ENCODE assay signal across 27 cellular contexts in genomic region chr6:46757206-46757564, GRCh38. TPM values are rescaled to one million over a fixed set of nuclear protein-coding genes. Genes with fewer than 3 reads are reported as not detected.
DNase-seq lines count a peak whose midpoint lies in the region; ATAC-seq and TF ChIP-seq lines count a peak whose summit lies in the region.
"Had no signal": no experiment of that assay in that cellular context is flagged by ENCODE, and none has a peak within 500 bp of the region (broad histone marks: within the 10 kb centered on the region; RNA-seq: fewer than 3 reads in every experiment).

No MANE protein-coding gene starts in this region.

- H3K27ac Mint-ChIP-seq in stimulated activated effector memory CD8-positive, alpha-beta T cell treated with anti-CD3 and anti-CD28 coated beads, Interleukin-12 subunit alpha, Interleukin-12 subunit beta, amount 100 ng/mL, for 72 hours: no peak overlapping the region
- H3K27ac Mint-ChIP-seq: activated naive CD4-positive, alpha-beta T cell treated with anti-CD3 and anti-CD28 coated beads, Interleukin-2, amount 10 ng/mL, durations not matched to agents 7 days and 5 days; activated T-helper 1 cell treated with anti-CD3 and anti-CD28 coated beads, Interleukin-12 subunit alpha, Interleukin-12 subunit beta, Interleukin-2, Interleukin-4 antibody, amounts not matched to agents 30 ng/mL and 10 ng/mL and 1 ng/mL, durations not matched to agents 14 hours and 24 hours and 36 hours; CD4-positive, CD25-positive, alpha-beta regulatory T cell; type B pancreatic cell had no signal

- H3K4me3 ChIP-seq in epithelial cell of esophagus (ENCODE audit: low read length): no peak overlapping the region
- H3K4me3 ChIP-seq: GM12878, lung, PC-9 had no signal

- no peak overlapping the region for H3K4me3 Mint-ChIP-seq in stimulated activated effector memory CD8-positive, alpha-beta T cell treated with anti-CD3 and anti-CD28 coated beads, Interleukin-12 subunit alpha, Interleukin-12 subunit beta, amount 100 ng/mL, for 72 hours
- H3K4me3 Mint-ChIP-seq: activated naive CD4-positive, alpha-beta T cell treated with anti-CD3 and anti-CD28 coated beads, Interleukin-2, amount 10 ng/mL, durations not matched to agents 7 days and 5 days; activated T-helper 1 cell treated with anti-CD3 and anti-CD28 coated beads, Interleukin-12 subunit alpha, Interleukin-12 subunit beta, Interleukin-2, Interleukin-4 antibody, amounts not matched to agents 30 ng/mL and 10 ng/mL and 1 ng/mL, durations not matched to agents 14 hours and 24 hours and 36 hours; CD4-positive, CD25-positive, alpha-beta regulatory T cell; type B pancreatic cell had no signal

- H3K9me3 Mint-ChIP-seq in stimulated activated effector memory CD8-positive, alpha-beta T cell treated with anti-CD3 and anti-CD28 coated beads, Interleukin-12 subunit alpha, Interleukin-12 subunit beta, amount 100 ng/mL, for 72 hours: no peaks in the 10 kb centered on the region
- H3K9me3 Mint-ChIP-seq: activated naive CD4-positive, alpha-beta T cell treated with anti-CD3 and anti-CD28 coated beads, Interleukin-2, amount 10 ng/mL, durations not matched to agents 7 days and 5 days; activated T-helper 1 cell treated with anti-CD3 and anti-CD28 coated beads, Interleukin-12 subunit alpha, Interleukin-12 subunit beta, Interleukin-2, Interleukin-4 antibody, amounts not matched to agents 30 ng/mL and 10 ng/mL and 1 ng/mL, durations not matched to agents 14 hours and 24 hours and 36 hours; CD4-positive, CD25-positive, alpha-beta regulatory T cell; type B pancreatic cell had no signal

- no peaks in the 10 kb centered on the region for H3K4me1 Mint-ChIP-seq in stimulated activated effector memory CD8-positive, alpha-beta T cell treated with anti-CD3 and anti-CD28 coated beads, Interleukin-12 subunit alpha, Interleukin-12 subunit beta, amount 100 ng/mL, for 72 hours
- H3K4me1 Mint-ChIP-seq: activated naive CD4-positive, alpha-beta T cell treated with anti-CD3 and anti-CD28 coated beads, Interleukin-2, amount 10 ng/mL, durations not matched to agents 7 days and 5 days; CD4-positive, CD25-positive, alpha-beta regulatory T cell had no signal

- H3K36me3 Mint-ChIP-seq in stimulated activated effector memory CD8-positive, alpha-beta T cell treated with anti-CD3 and anti-CD28 coated beads, Interleukin-12 subunit alpha, Interleukin-12 subunit beta, amount 100 ng/mL, for 72 hours: no peaks in the 10 kb centered on the region
- H3K36me3 Mint-ChIP-seq: activated naive CD4-positive, alpha-beta T cell treated with anti-CD3 and anti-CD28 coated beads, Interleukin-2, amount 10 ng/mL, durations not matched to agents 7 days and 5 days; CD4-positive, CD25-positive, alpha-beta regulatory T cell; type B pancreatic cell had no signal

- DNase-seq in M059J (ENCODE audit: low read depth) (peak; percentile 42), epithelial cell of esophagus (ENCODE audit: low read depth) (peak; percentile 11), omental fat pad (ENCODE audit: low spot score) (no peak), C1 segment of cervical spinal cord (lab: John Stamatoyannopoulos, UW) (no peak), HCEC 1CT (no peak), retina (no peak)
- DNase-seq in stimulated activated effector memory CD8-positive, alpha-beta T cell treated with anti-CD3 and anti-CD28 coated beads, Interleukin-12 subunit alpha, Interleukin-12 subunit beta, amount 100 ng/mL, for 72 hours (ENCODE audit: low spot score in 2 of 2): no peak
- DNase-seq: activated naive CD4-positive, alpha-beta T cell treated with anti-CD3 and anti-CD28 coated beads, Interleukin-2, amount 10 ng/mL, durations not matched to agents 7 days and 5 days; brain microvascular endothelial cell; CD4-positive, CD25-positive, alpha-beta regulatory T cell; NCI-H1105 treated with DMSO at 0.1 percent for 48 hours; NCI-H1930; NCI-H524 treated with DMSO at 0.1 percent for 48 hours; NK-92 treated with Interleukin-12 subunit alpha and Interleukin-12 subunit beta, amount 100 ng/mL, for 24 hours; PC-9; Right ventricle myocardium superior; small intestine; stimulated activated CD4-positive, alpha-beta T cell treated with anti-CD3 and anti-CD28 coated beads, Interleukin-2, amount 100 ng/mL, for 24 hours; substantia nigra had no signal

- ATAC-seq in omental fat pad (ENCODE audit: low FRiP score): peak; percentile 65
- no peak for ATAC-seq in stimulated activated effector memory CD8-positive, alpha-beta T cell treated with anti-CD3 and anti-CD28 coated beads, Interleukin-12 subunit alpha, Interleukin-12 subunit beta, amount 100 ng/mL, for 72 hours
- ATAC-seq: GM12878 had no signal

- TF ChIP-seq CTCF in epithelial cell of esophagus (IDR thresholded peaks at IDR 0.05; ENCODE audit: insufficient read depth, low read depth, low read length, missing control alignments) (no peak), omental fat pad (IDR thresholded peaks at IDR 0.05) (no peak)

RNA-seq across cellular contexts. Expression of gene ANKRD66, which starts 10.5 kb away (rescaled TPM):
- not detected in 2 replicates for total RNA-seq in M059J (2014; rRNA removed; shearing (Covaris generic))
- not detected for total RNA-seq in omental fat pad
- total RNA-seq: activated T-helper 1 cell treated with anti-CD3 and anti-CD28 coated beads, Interleukin-12 subunit alpha, Interleukin-12 subunit beta, Interleukin-2, Interleukin-4 antibody, amounts not matched to agents 30 ng/mL and 10 ng/mL and 1 ng/mL, durations not matched to agents 14 hours and 24 hours and 36 hours; CD4-positive, CD25-positive, alpha-beta regulatory T cell; chondrocyte; endothelial cell of umbilical vein; GM12878; kidney epithelial cell; PC-9; pulmonary artery endothelial cell; Right ventricle myocardium superior had no signal

RNA-seq across cellular contexts. Expression of gene PLA2G7, which starts 22.0 kb away (rescaled TPM):
- 0.20 and 0.57 TPM in 2 replicates for total RNA-seq in M059J (2014; rRNA removed; shearing (Covaris generic))
- 10 to 100 TPM in 1 of 4 donors, 1 to 10 TPM in 3; 1.0 to 24.4 (median 3.2) TPM for total RNA-seq in omental fat pad
- total RNA-seq: activated T-helper 1 cell treated with anti-CD3 and anti-CD28 coated beads, Interleukin-12 subunit alpha, Interleukin-12 subunit beta, Interleukin-2, Interleukin-4 antibody, amounts not matched to agents 30 ng/mL and 10 ng/mL and 1 ng/mL, durations not matched to agents 14 hours and 24 hours and 36 hours; CD4-positive, CD25-positive, alpha-beta regulatory T cell; chondrocyte; endothelial cell of umbilical vein; GM12878; pulmonary artery endothelial cell had no signal

RNA-seq across cellular contexts. Expression of gene MEP1A, which starts 36.0 kb away (rescaled TPM):
- not detected in 2 replicates for total RNA-seq in M059J (2014; rRNA removed; shearing (Covaris generic))
- not detected for total RNA-seq in omental fat pad
- total RNA-seq: activated T-helper 1 cell treated with anti-CD3 and anti-CD28 coated beads, Interleukin-12 subunit alpha, Interleukin-12 subunit beta, Interleukin-2, Interleukin-4 antibody, amounts not matched to agents 30 ng/mL and 10 ng/mL and 1 ng/mL, durations not matched to agents 14 hours and 24 hours and 36 hours; CD4-positive, CD25-positive, alpha-beta regulatory T cell; chondrocyte; endothelial cell of umbilical vein; GM12878; kidney epithelial cell; PC-9; pulmonary artery endothelial cell; Right ventricle myocardium superior had no signal

Comparison
In these comparisons a context has a peak if more than half of its experiments do, and no peak if none do; other contexts are left out.
1. DNase-seq: peak in M059J (single experiment) and epithelial cell of esophagus (single experiment); none in omental fat pad (single experiment), C1 segment of cervical spinal cord (0 of 14), HCEC 1CT (single experiment), retina (single experiment) and stimulated activated effector memory CD8-positive, alpha-beta T cell treated with anti-CD3 and anti-CD28 coated beads, Interleukin-12 subunit alpha, Interleukin-12 subunit beta, amount 100 ng/mL, for 72 hours (0 of 2).